Comparison of ENCODE assay signal across 8 cellular contexts in the genomic region with DNA sequence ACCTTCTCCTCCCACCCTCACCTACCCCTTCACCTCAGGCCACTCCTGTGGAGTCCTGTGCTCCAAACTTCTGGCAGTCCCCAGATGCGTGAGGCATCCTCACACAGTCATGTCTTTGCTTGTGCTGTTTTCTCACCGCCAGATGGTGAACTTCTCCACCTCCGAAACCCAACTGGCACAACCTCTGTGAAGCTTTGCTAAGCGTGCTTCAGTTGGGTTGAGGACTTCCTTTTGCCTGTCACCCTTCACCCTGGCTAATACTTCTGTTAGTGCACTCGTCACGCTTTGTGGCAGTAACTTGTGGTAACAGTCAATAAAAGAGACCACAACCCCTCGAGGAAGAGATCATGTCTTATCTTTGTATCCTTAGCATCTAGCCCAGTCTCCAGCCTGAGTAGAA. TPM values are rescaled to one million over a fixed set of nuclear protein-coding genes. Genes with fewer than 3 reads are reported as not detected.
DNase-seq lines count a peak whose midpoint lies in the region; ATAC-seq and TF ChIP-seq lines count a peak whose summit lies in the region.

No MANE protein-coding gene starts in this region.

- peak; percentile 35 for TF ChIP-seq CTCF in endodermal cell (conservative IDR thresholded peaks at IDR 0.05)

- H3K27ac ChIP-seq in endodermal cell (ENCODE audit: low read depth, low read length), result no peak overlapping the region

- H3K9me3 ChIP-seq in endodermal cell (ENCODE audit: control insufficient read depth, low read length), result no peaks in the 10 kb centered on the region

- H3K27me3 Mint-ChIP-seq in T-helper 2 cell treated with Interferon-gamma antibody and Interleukin-4, amounts not matched to agents 5 μg/mL and 100 μg/mL, for 36 hours (ENCODE audit: low read depth), result no peaks in the 10 kb centered on the region
- H3K27me3 Mint-ChIP-seq in endodermal cell (ENCODE audit: insufficient read depth), result peaks cover 98% of the 10 kb centered on the region

- H3K9ac ChIP-seq in endodermal cell (ENCODE audit: extremely low read depth, low read length, poor library complexity, severe bottlenecking), result no peak overlapping the region

- no peak overlapping the region for H3K4me3 ChIP-seq in endodermal cell (ENCODE audit: low read length)

- peaks cover 22% of the 10 kb centered on the region for H3K4me1 Mint-ChIP-seq in T-helper 2 cell treated with Interferon-gamma antibody and Interleukin-4, amounts not matched to agents 5 μg/mL and 100 μg/mL, for 36 hours (ENCODE audit: low read depth)
- peaks cover 48% of the 10 kb centered on the region for H3K4me1 Mint-ChIP-seq in endodermal cell

- peak overlapping the region; percentile 61 for H3K4me3 Mint-ChIP-seq in T-helper 2 cell treated with Interferon-gamma antibody and Interleukin-4, amounts not matched to agents 5 μg/mL and 100 μg/mL, for 36 hours
- no peak overlapping the region for H3K4me3 Mint-ChIP-seq in endodermal cell

- no peaks in the 10 kb centered on the region for H3K36me3 ChIP-seq in endodermal cell (ENCODE audit: control insufficient read depth, insufficient read depth, low read length)

- H3K36me3 Mint-ChIP-seq in T-helper 2 cell treated with Interferon-gamma antibody and Interleukin-4, amounts not matched to agents 5 μg/mL and 100 μg/mL, for 36 hours (ENCODE audit: low read depth), result peaks cover 3% of the 10 kb centered on the region
- H3K36me3 Mint-ChIP-seq in endodermal cell (ENCODE audit: low read depth), result no peaks in the 10 kb centered on the region

- peak overlapping the region; percentile 73 for H3K27ac Mint-ChIP-seq in T-helper 2 cell treated with Interferon-gamma antibody and Interleukin-4, amounts not matched to agents 5 μg/mL and 100 μg/mL, for 36 hours
- H3K27ac Mint-ChIP-seq in endodermal cell, result no peak overlapping the region

- H3K9me3 Mint-ChIP-seq in T-helper 2 cell treated with Interferon-gamma antibody and Interleukin-4, amounts not matched to agents 5 μg/mL and 100 μg/mL, for 36 hours, result no peaks in the 10 kb centered on the region
- no peaks in the 10 kb centered on the region for H3K9me3 Mint-ChIP-seq in endodermal cell

- H3K4me1 ChIP-seq in endodermal cell (ENCODE audit: control insufficient read depth, insufficient read depth, low read length), result peaks cover 5% of the 10 kb centered on the region

- H3K27me3 ChIP-seq in endodermal cell (ENCODE audit: control insufficient read depth, insufficient read depth, low read length, poor library complexity, severe bottlenecking), result peaks cover 98% of the 10 kb centered on the region

- WGBS in endodermal cell (ENCODE audit: insufficient coverage in 1 of 2, insufficient read length in 1 of 2), 2 experiments, result 93 to 94% methylated on average over 6 to 7 of the region's 7 CpGs

- peak; percentile 19 for DNase-seq in T-helper 2 cell treated with Interferon-gamma antibody and Interleukin-4, amounts not matched to agents 5 μg/mL and 100 μg/mL, for 36 hours (ENCODE audit: low spot score)
- DNase-seq in endodermal cell, result peak; percentile 61
- DNase-seq in D341Med (ENCODE audit: low spot score), result no peak
- DNase-seq in RKO (ENCODE audit: low spot score), result no peak
- DNase-seq in NCI-H2029 (lab: John Stamatoyannopoulos, UW), result no peak
- no peak for DNase-seq in NCI-H1930 (lab: John Stamatoyannopoulos, UW)

- ATAC-seq in GM18517 (IDR thresholded peaks at IDR 0.05; ENCODE audit: unreplicated experiment), result peak; percentile 54
- ATAC-seq in HG03066 (IDR thresholded peaks at IDR 0.05; ENCODE audit: low read depth, unreplicated experiment), result peak; percentile 45

RNA-seq across cellular contexts. Expression of a gene that starts 42.0 kb away (rescaled TPM):
- total RNA-seq in endodermal cell, result under 1 TPM; 0.37 to 0.51 TPM
- polyA plus RNA-seq in endodermal cell (2013, experiment 1 of 2), result 2.0 TPM
- polyA plus RNA-seq in endodermal cell (2013, experiment 2 of 2), result 1.7 TPM

RNA-seq across cellular contexts. Expression of a gene that starts 56.5 kb away (rescaled TPM):
- not detected for total RNA-seq in endodermal cell
- under 0.01 TPM for polyA plus RNA-seq in endodermal cell (2013, experiment 1 of 2)
- under 0.01 TPM for polyA plus RNA-seq in endodermal cell (2013, experiment 2 of 2)

Comparison
In these comparisons a context has a peak if more than half of its experiments do, and no peak if none do; other contexts are left out.
1. DNase-seq: peak in T-helper 2 cell treated with Interferon-gamma antibody and Interleukin-4, amounts not matched to agents 5 μg/mL and 100 μg/mL, for 36 hours (single experiment) and endodermal cell (single experiment); none in D341Med (single experiment), RKO (single experiment), NCI-H2029 (single experiment) and NCI-H1930 (0 of 2).